1 cellular context compared by ENCODE assay signal in genomic region chr1:44646711-44647110, GRCh38.
TF ChIP-seq lines count a peak whose summit lies in the region.

No MANE protein-coding gene starts in this region.

TF ChIP-seq in IMR-90, 13 proteins besides CTCF, POLR2A, EP300 and RAD21:
- TF ChIP-seq USF2 (IDR thresholded peaks at IDR 0.05; ENCODE audit: low read depth, low read length) (no peak), BHLHE40 (IDR thresholded peaks at IDR 0.05; ENCODE audit: low read depth, low read length) (no peak), MXI1 (IDR thresholded peaks at IDR 0.05; ENCODE audit: borderline replicate concordance, low read depth, low read length) (no peak), FOS (IDR thresholded peaks at IDR 0.05; ENCODE audit: low read depth, low read length) (no peak)
